1 cellular context compared by ENCODE assay signal in genomic region chr9:137317021-137317978, GRCh38.
TF ChIP-seq lines count a peak whose summit lies in the region.

No MANE protein-coding gene starts in this region.

TF ChIP-seq in GM12878, 131 proteins besides CTCF, POLR2A, EP300 and RAD21 (continued from another document):
- TF ChIP-seq CUX1 (IDR thresholded peaks at IDR 0.05; ENCODE audit: insufficient replicate concordance, low read depth, low read length), result no peak
- no peak for TF ChIP-seq MYB (IDR thresholded peaks at IDR 0.05; ENCODE audit: borderline replicate concordance, low read depth, low read length)
- no peak for TF ChIP-seq JUND (IDR thresholded peaks at IDR 0.05; ENCODE audit: low read depth, low read length)
- TF ChIP-seq HSF1 (IDR thresholded peaks at IDR 0.05; ENCODE audit: low read depth, low read length), result no peak
- no peak for TF ChIP-seq BHLHE40 (IDR thresholded peaks at IDR 0.05; ENCODE audit: borderline replicate concordance in 1 of 2, low read depth in 2 of 2, low read length in 1 of 2)
- TF ChIP-seq NBN (IDR thresholded peaks at IDR 0.05), result no peak
- no peak for TF ChIP-seq E2F4 (IDR thresholded peaks at IDR 0.05; ENCODE audit: low read depth, low read length)
- no peak for TF ChIP-seq ZNF274 (IDR thresholded peaks at IDR 0.05; ENCODE audit: insufficient read depth, insufficient read length)
- no peak for TF ChIP-seq SMAD5 (IDR thresholded peaks at IDR 0.05; ENCODE audit: low read depth)
- TF ChIP-seq NR2C1 (IDR thresholded peaks at IDR 0.05), result no peak
- no peak for TF ChIP-seq POLR2AphosphoS5 (IDR thresholded peaks at IDR 0.05; ENCODE audit: low read length)
- TF ChIP-seq IKZF2 (IDR thresholded peaks at IDR 0.05), result no peak
- TF ChIP-seq TBL1XR1 (IDR thresholded peaks at IDR 0.05; ENCODE audit: low read depth, low read length), result no peak
